In the genomic region with DNA sequence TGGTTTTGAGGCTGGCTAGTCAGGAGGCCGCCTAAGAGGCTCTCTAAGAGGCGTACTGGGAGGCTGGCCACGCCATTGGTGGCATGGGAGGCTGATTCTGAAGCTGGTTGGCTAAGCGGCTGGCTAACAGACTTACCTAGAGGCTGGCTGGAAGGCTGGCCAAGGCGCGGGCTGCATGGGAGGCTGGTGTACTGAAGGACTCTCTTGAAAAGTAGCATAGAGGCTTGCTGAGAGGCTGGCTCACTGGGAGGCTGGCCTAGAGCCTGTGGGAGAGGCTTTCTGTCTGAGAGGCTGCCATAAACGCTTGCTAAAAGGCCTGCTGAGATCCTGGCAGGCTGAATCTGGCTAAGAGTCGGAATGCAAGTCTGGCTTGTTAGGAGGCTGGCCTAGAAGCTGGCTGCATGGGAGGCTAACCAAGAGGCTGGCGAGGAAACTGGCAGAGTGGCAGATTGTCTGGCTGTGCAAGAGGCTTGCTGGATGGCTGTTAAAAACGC, we compare ENCODE assay signal across 12 cellular contexts.
"Had no signal": no experiment of that assay in that cellular context is flagged by ENCODE, and none has a peak within 500 bp of the region (broad histone marks: within the 10 kb centered on the region; RNA-seq: fewer than 3 reads in every experiment).

No MANE protein-coding gene starts in this region.

- H3K4me1 ChIP-seq: lower lobe of right lung, thyroid gland had no signal

- DNase-seq: activated CD4-positive, alpha-beta T cell treated with anti-CD3 and anti-CD28 coated beads, Interleukin-2, amount 10 ng/mL, durations not matched to agents 7 days and 5 days; activated CD8-positive, alpha-beta memory T cell treated with anti-CD3 and anti-CD28 coated beads for 24 hours; activated naive CD4-positive, alpha-beta T cell treated with Interleukin-2 at 50 U/mL for 16 hours; activated naive CD8-positive, alpha-beta T cell treated with anti-CD3 and anti-CD28 coated beads, Interleukin-2, amount 50 U/mL, for 24 hours; central memory CD4-positive, alpha-beta T cell; hypothalamus; kidney glomerular epithelial cell; lower lobe of right lung; mucosa of descending colon; natural killer cell; T-helper 17 cell; thyroid gland had no signal

- H3K36me3 ChIP-seq: lower lobe of right lung, thyroid gland had no signal

- H3K27me3 ChIP-seq: thyroid gland had no signal

- H3K27ac ChIP-seq: lower lobe of right lung, thyroid gland had no signal

- H3K9me3 ChIP-seq: lower lobe of right lung, mucosa of descending colon, thyroid gland had no signal

- H3K4me3 ChIP-seq: lower lobe of right lung, mucosa of descending colon, thyroid gland had no signal
